In genomic region chr10:53491774-53492173, GRCh38 we compare ENCODE assay signal across 28 cellular contexts.
"Had no signal": no experiment of that assay in that cellular context is flagged by ENCODE, and none has a peak within 500 bp of the region (broad histone marks: within the 10 kb centered on the region; RNA-seq: fewer than 3 reads in every experiment).

No MANE protein-coding gene starts in this region.

- H3K27ac ChIP-seq: dorsolateral prefrontal cortex, esophagus squamous epithelium, gastrocnemius medialis, neutrophil, ovary, right lobe of liver, skin epidermis, tibial artery, WERI-Rb-1 had no signal

- ATAC-seq: activated T-cell treated with anti-CD3 and anti-CD28 coated beads, Interleukin-2, amount 50 U/mL, for 4 hours; effector memory CD8-positive, alpha-beta T cell; gastrocnemius medialis; natural killer cell treated with Interleukin-12 subunit alpha and Interleukin-12 subunit beta and Interleukin-15 and Interleukin-18, amount 100 ng/mL, for 72 hours; right lobe of liver; stimulated activated effector memory CD8-positive, alpha-beta T cell treated with anti-CD3 and anti-CD28 coated beads, Interleukin-12 subunit alpha, Interleukin-12 subunit beta, amount 100 ng/mL, for 72 hours; stimulated activated naive CD8-positive, alpha-beta T cell treated with anti-CD3 and anti-CD28 coated beads, Interleukin-15, amount 100 ng/mL, for 72 hours had no signal

- H3K27ac Mint-ChIP-seq: activated naive CD8-positive, alpha-beta T cell; activated T-helper 2 cell treated with anti-CD3 and anti-CD28 coated beads, Interferon-gamma antibody, Interleukin-2, Interleukin-4, amounts not matched to agents 10 μg/mL and 5 μg/mL and 100 μg/mL, durations not matched to agents 14 hours and 24 hours and 36 hours; effector memory CD8-positive, alpha-beta T cell; natural killer cell treated with Interleukin-12 subunit alpha and Interleukin-12 subunit beta and Interleukin-15 and Interleukin-18, amount 100 ng/mL, for 72 hours; stimulated activated effector memory CD8-positive, alpha-beta T cell treated with anti-CD3 and anti-CD28 coated beads, Interleukin-12 subunit alpha, Interleukin-12 subunit beta, amount 100 ng/mL, for 72 hours; T-helper 2 cell treated with Interferon-gamma antibody and Interleukin-4, amounts not matched to agents 5 μg/mL and 100 μg/mL, for 36 hours had no signal

- FAIRE-seq: astrocyte, colon, TTC549 had no signal

- H3K36me3 ChIP-seq: esophagus squamous epithelium, gastrocnemius medialis, neutrophil, ovary, right lobe of liver, tibial artery, WERI-Rb-1 had no signal

- H3K27me3 ChIP-seq: dorsolateral prefrontal cortex, esophagus squamous epithelium, gastrocnemius medialis, neutrophil, ovary, right lobe of liver, tibial artery had no signal

- H3K4me3 ChIP-seq: dorsolateral prefrontal cortex, esophagus squamous epithelium, gastrocnemius medialis, ovary, right lobe of liver, skin epidermis, tibial artery had no signal

- H3K9me3 ChIP-seq: esophagus squamous epithelium, gastrocnemius medialis, ovary, right lobe of liver, tibial artery had no signal

- H3K27me3 Mint-ChIP-seq: activated naive CD8-positive, alpha-beta T cell; central memory CD8-positive, alpha-beta T cell; effector memory CD8-positive, alpha-beta T cell; natural killer cell treated with Interleukin-12 subunit alpha and Interleukin-12 subunit beta and Interleukin-15 and Interleukin-18, amount 100 ng/mL, for 72 hours; stimulated activated naive CD8-positive, alpha-beta T cell treated with anti-CD3 and anti-CD28 coated beads, Interleukin-15, amount 100 ng/mL, for 72 hours had no signal

- DNase-seq: activated CD4-positive, alpha-beta T cell treated with anti-CD3 and anti-CD28 coated beads for 1 hour; activated CD4-positive, alpha-beta T cell treated with anti-CD3 and anti-CD28 coated beads, Interleukin-2, amount 50 U/mL, for 1 hour; activated CD8-positive, alpha-beta memory T cell treated with anti-CD3 and anti-CD28 coated beads for 24 hours; activated CD8-positive, alpha-beta memory T cell treated with anti-CD3 and anti-CD28 coated beads, Interleukin-2, amount 50 U/mL, for 4 hours; activated naive CD4-positive, alpha-beta T cell; activated T-cell treated with anti-CD3 and anti-CD28 coated beads, Interleukin-2, amount 50 U/mL, for 4 hours; dorsolateral prefrontal cortex; effector memory CD8-positive, alpha-beta T cell; esophagus squamous epithelium; gastrocnemius medialis; hippocampal formation; ovary; right lobe of liver; stimulated activated CD4-positive, alpha-beta T cell treated with anti-CD3 and anti-CD28 coated beads, Interleukin-2, amount 100 ng/mL, for 24 hours; stimulated activated naive CD8-positive, alpha-beta T cell treated with anti-CD3 and anti-CD28 coated beads, Interleukin-15, amount 100 ng/mL, for 72 hours; tibial artery; WERI-Rb-1 had no signal

- H3K36me3 Mint-ChIP-seq: activated naive CD8-positive, alpha-beta T cell; stimulated activated effector memory CD8-positive, alpha-beta T cell treated with anti-CD3 and anti-CD28 coated beads, Interleukin-12 subunit alpha, Interleukin-12 subunit beta, amount 100 ng/mL, for 72 hours had no signal

- H3K4me1 ChIP-seq: esophagus squamous epithelium, gastrocnemius medialis, right lobe of liver, tibial artery had no signal

- H3K4me1 Mint-ChIP-seq: central memory CD8-positive, alpha-beta T cell; stimulated activated effector memory CD8-positive, alpha-beta T cell treated with anti-CD3 and anti-CD28 coated beads, Interleukin-12 subunit alpha, Interleukin-12 subunit beta, amount 100 ng/mL, for 72 hours; stimulated activated naive CD8-positive, alpha-beta T cell treated with anti-CD3 and anti-CD28 coated beads, Interleukin-15, amount 100 ng/mL, for 72 hours had no signal

- H3K4me3 Mint-ChIP-seq: activated naive CD8-positive, alpha-beta T cell; activated T-cell treated with anti-CD3 and anti-CD28 coated beads, Interleukin-2, amount 50 U/mL, for 4 hours; central memory CD8-positive, alpha-beta T cell; effector memory CD8-positive, alpha-beta T cell; natural killer cell treated with Interleukin-12 subunit alpha and Interleukin-12 subunit beta and Interleukin-15 and Interleukin-18, amount 100 ng/mL, for 72 hours; stimulated activated effector memory CD8-positive, alpha-beta T cell treated with anti-CD3 and anti-CD28 coated beads, Interleukin-12 subunit alpha, Interleukin-12 subunit beta, amount 100 ng/mL, for 72 hours; stimulated activated naive CD8-positive, alpha-beta T cell treated with anti-CD3 and anti-CD28 coated beads, Interleukin-15, amount 100 ng/mL, for 72 hours; T-helper 2 cell treated with Interferon-gamma antibody and Interleukin-4, amounts not matched to agents 5 μg/mL and 100 μg/mL, for 36 hours had no signal
